Comparison of ENCODE assay signal across 8 cellular contexts in the genomic region with DNA sequence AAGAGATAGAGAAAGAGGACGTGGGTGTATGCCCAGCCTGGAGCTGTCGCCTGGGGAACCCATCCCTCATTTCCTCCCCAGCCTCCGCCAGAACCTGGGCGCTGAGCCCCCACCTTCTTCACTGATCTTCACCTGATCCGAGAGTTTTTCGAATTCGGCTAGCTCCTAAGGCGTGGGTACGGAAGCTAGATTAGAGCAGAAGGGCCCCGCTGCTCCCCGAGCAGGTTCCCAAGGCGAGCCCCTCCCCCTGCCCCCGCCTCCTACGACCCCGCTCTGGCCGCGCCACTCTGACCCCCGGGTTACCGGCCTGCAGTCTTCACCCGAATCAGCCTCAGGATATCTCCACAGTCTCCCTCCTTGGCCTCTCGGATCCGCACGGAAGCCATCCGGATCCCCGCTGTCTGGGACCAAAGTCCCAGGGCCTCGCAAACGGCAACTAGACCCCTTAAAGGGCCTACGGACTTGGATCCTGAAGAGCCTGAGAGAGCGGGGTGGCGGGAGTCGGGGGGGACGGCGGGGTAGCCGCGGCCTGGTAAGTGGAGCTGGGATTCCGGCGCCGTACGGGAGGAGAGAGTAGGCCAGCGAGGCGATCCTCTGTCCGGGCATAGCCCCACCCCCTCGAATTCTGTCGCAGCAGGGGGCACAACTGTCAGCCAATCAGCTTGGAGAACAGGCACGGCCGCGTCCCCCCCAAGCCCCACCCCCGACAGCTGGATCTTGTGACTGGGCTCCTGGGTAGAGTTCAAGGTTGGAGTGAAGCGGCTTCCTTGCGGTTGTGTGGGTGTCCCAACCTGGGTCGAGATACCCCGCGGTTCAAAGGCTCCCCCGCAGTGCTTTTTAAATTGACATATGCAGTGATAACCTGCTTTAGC. TPM values are rescaled to one million over a fixed set of nuclear protein-coding genes. Genes with fewer than 3 reads are reported as not detected.
DNase-seq lines count a peak whose midpoint lies in the region; ATAC-seq and TF ChIP-seq lines count a peak whose summit lies in the region.

SAT2 (minus strand) TSS at position 572 of the 872 bp plus-strand sequence; CDS start at position 386, 186 bp downstream.

- H3K36me3 ChIP-seq in A673 (ENCODE audit: insufficient read depth, low read length, poor library complexity, severe bottlenecking) (no peaks in the 10 kb centered on the region), left lung (no peaks in the 10 kb centered on the region)

- no peaks in the 10 kb centered on the region for H3K4me1 ChIP-seq in A673 (ENCODE audit: insufficient read depth, low read length, poor library complexity, severe bottlenecking)
- H3K4me1 ChIP-seq in left lung, result peaks cover 10 to 20% of the 10 kb centered on the region in 2 donors

- no TSS peak for BruUV-seq in A673 (replicated peaks; lab: Mats Ljungman, UMichigan)

- POLR2A ChIA-PET in A673 (lab: Charles Lee; ENCODE audit: low non-redundant PET), result interaction anchor here (0.5 to 0.7 kb wide), 3 partner anchors 23 to 298 kb away, joined by 3 to 5 read pairs (median 5); no protein-coding TSS in a partner anchor

- H3K27ac ChIP-seq in A673 (ENCODE audit: low read depth, low read length, poor library complexity, severe bottlenecking) (peak within 1 kb of the TSS; percentile 95), left lung (peak within 1 kb of the TSS; percentile 83 to 85)

- H3K9me3 ChIP-seq in A673 (ENCODE audit: low read depth, low read length, poor library complexity, severe bottlenecking) (no peaks in the 10 kb centered on the region), left lung (no peaks in the 10 kb centered on the region)

- intact Hi-C loops in A673 (cut with micrococcal nuclease; ENCODE audit: unreplicated experiment), result loop anchor here (5.0 kb wide), 1 partner anchor 60 kb away; the partner anchor contains the start of genes TP53 and WRAP53
- intact Hi-C loops in left lung (cut with DNase I), result no loop called here

- H3K27me3 ChIP-seq in A673 (replicated peaks; ENCODE audit: insufficient read depth, low read depth, low read length, poor library complexity) (no peaks in the 10 kb centered on the region), left lung (no peaks in the 10 kb centered on the region)

- peak within 1 kb of the TSS; percentile 94 for H3K4me3 ChIP-seq in A673 (ENCODE audit: low read depth, low read length, poor library complexity, severe bottlenecking)
- peak within 1 kb of the TSS; percentile 62 to 69 for H3K4me3 ChIP-seq in left lung

- TF ChIP-seq CTCF in A673 (conservative IDR thresholded peaks at IDR 0.05; ENCODE audit: low read depth, low read length) (no peak), left lung (IDR thresholded peaks at IDR 0.05) (no peak)

- DNase-seq in A673 (ENCODE audit: low spot score) (peak; percentile 97), NCI-H510A treated with DMSO at 0.1 percent for 48 hours (lab: John Stamatoyannopoulos, UW) (peak; percentile 93), dermis microvascular lymphatic vessel endothelial cell (ENCODE audit: low read depth in 2 of 2) (peak; percentile 89 to 94), left lung (peak; percentile 95)
- DNase-seq in activated CD4-positive, alpha-beta T cell treated with anti-CD3 and anti-CD28 coated beads, Interleukin-2, amount 50 U/mL, for 4 hours, result peak; percentile 82 to 85
- peak; percentile 79 for DNase-seq in stimulated activated CD4-positive, alpha-beta T cell treated with anti-CD3 and anti-CD28 coated beads, Interleukin-2, amount 100 ng/mL, for 4 hours (ENCODE audit: low read depth)

- peak; percentile 88 for ATAC-seq in GM18868 (IDR thresholded peaks at IDR 0.05; ENCODE audit: unreplicated experiment)
- ATAC-seq in HG03159 (IDR thresholded peaks at IDR 0.05; ENCODE audit: unreplicated experiment), result peak; percentile 84
- ATAC-seq in left lung, result peak; percentile 99

- CTCF ChIA-PET in A673 (lab: Charles Lee), result interaction anchor here (0.7 kb wide), 1 partner anchor 12 kb away, joined by 5 read pairs; no protein-coding TSS in a partner anchor

RNA-seq across cellular contexts. Expression of gene SAT2, which starts in this region (rescaled TPM):
- total RNA-seq in A673 (2021) (61.7 and 79.3 TPM in 2 replicates), dermis microvascular lymphatic vessel endothelial cell (27.6 and 37.3 TPM in 2 replicates), left lung (10 to 100 TPM; 59.8 to 77.3 TPM)

Comparison
In these comparisons a context has a peak if more than half of its experiments do, and no peak if none do; other contexts are left out.
1. Peak in every context shown above with its lines: DNase-seq, ATAC-seq, H3K4me3 ChIP-seq and H3K27ac ChIP-seq.